9 cellular contexts compared by ENCODE assay signal in genomic region chr5:10595305-10595677, GRCh38. TPM values are rescaled to one million over a fixed set of nuclear protein-coding genes. Genes with fewer than 3 reads are reported as not detected.
DNase-seq lines count a peak whose midpoint lies in the region; ATAC-seq, FAIRE-seq and TF ChIP-seq lines count a peak whose summit lies in the region.
"Had no signal": no experiment of that assay in that cellular context is flagged by ENCODE, and none has a peak within 500 bp of the region (broad histone marks: within the 10 kb centered on the region; RNA-seq: fewer than 3 reads in every experiment).

No MANE protein-coding gene starts in this region.

- peak overlapping the region in 1 of 2 donors; percentile 48 for H3K9ac ChIP-seq in kidney (ENCODE audit: low read length in 2 of 2)

- H3K4me3 ChIP-seq in kidney (ENCODE audit: low read length in 2 of 2) = peak overlapping the region; percentile 5 to 42
- H3K4me3 ChIP-seq in H7 (ENCODE audit: insufficient read depth, low read depth, low read length) = no peak overlapping the region

- peak overlapping the region; percentile 56 for H3K4me3 Mint-ChIP-seq in T-helper 1 cell treated with Interleukin-12 subunit alpha and Interleukin-12 subunit beta and Interleukin-4 antibody, amounts not matched to agents 30 μg/mL and 1 μg/mL, for 36 hours
- peak overlapping the region; percentile 67 for H3K4me3 Mint-ChIP-seq in activated naive CD8-positive, alpha-beta T cell treated with anti-CD3 and anti-CD28 coated beads, Interleukin-2, amount 10 ng/mL, durations not matched to agents 7 days and 5 days
- H3K4me3 Mint-ChIP-seq in type B pancreatic cell = no peak overlapping the region

- DNase-seq in T-helper 1 cell (no peak), kidney (no peak), type B pancreatic cell (ENCODE audit: extremely low spot score, unreplicated experiment) (no peak), putamen (ENCODE audit: low spot score) (no peak), NCI-H446 treated with DMSO at 0.1 percent for 48 hours (lab: John Stamatoyannopoulos, UW) (no peak), H7 (no peak)
- DNase-seq in activated naive CD8-positive, alpha-beta T cell treated with anti-CD3 and anti-CD28 coated beads, Interleukin-2, amount 10 ng/mL, durations not matched to agents 7 days and 5 days = no peak

- H3K27ac Mint-ChIP-seq in T-helper 1 cell treated with Interleukin-12 subunit alpha and Interleukin-12 subunit beta and Interleukin-4 antibody, amounts not matched to agents 30 μg/mL and 1 μg/mL, for 36 hours = no peak overlapping the region
- H3K27ac Mint-ChIP-seq in activated naive CD8-positive, alpha-beta T cell treated with anti-CD3 and anti-CD28 coated beads, Interleukin-2, amount 10 ng/mL, durations not matched to agents 7 days and 5 days = no peak overlapping the region
- H3K27ac Mint-ChIP-seq in type B pancreatic cell = peak overlapping the region; percentile 77

- H3K27me3 ChIP-seq in H7 (ENCODE audit: control insufficient read depth, insufficient read depth, low read length) = no peaks in the 10 kb centered on the region

- peaks cover 26% of the 10 kb centered on the region for H3K36me3 Mint-ChIP-seq in T-helper 1 cell treated with Interleukin-12 subunit alpha and Interleukin-12 subunit beta and Interleukin-4 antibody, amounts not matched to agents 30 μg/mL and 1 μg/mL, for 36 hours (ENCODE audit: low read depth)
- peaks cover 12% of the 10 kb centered on the region for H3K36me3 Mint-ChIP-seq in activated naive CD8-positive, alpha-beta T cell treated with anti-CD3 and anti-CD28 coated beads, Interleukin-2, amount 10 ng/mL, durations not matched to agents 7 days and 5 days
- no peaks in the 10 kb centered on the region for H3K36me3 Mint-ChIP-seq in type B pancreatic cell

- peaks cover 9 to 13% of the 10 kb centered on the region in 2 donors for H3K4me1 ChIP-seq in kidney (ENCODE audit: control insufficient read depth in 1 of 2, insufficient read depth in 1 of 2, low read depth in 1 of 2, low read length in 2 of 2)

- FAIRE-seq in kidney (lab: Jason Lieb, UNC) = no peak

- H3K9me3 Mint-ChIP-seq in T-helper 1 cell treated with Interleukin-12 subunit alpha and Interleukin-12 subunit beta and Interleukin-4 antibody, amounts not matched to agents 30 μg/mL and 1 μg/mL, for 36 hours = peaks cover 6% of the 10 kb centered on the region
- H3K9me3 Mint-ChIP-seq in activated naive CD8-positive, alpha-beta T cell treated with anti-CD3 and anti-CD28 coated beads, Interleukin-2, amount 10 ng/mL, durations not matched to agents 7 days and 5 days = peaks cover 2% of the 10 kb centered on the region
- no peaks in the 10 kb centered on the region for H3K9me3 Mint-ChIP-seq in type B pancreatic cell

- no peaks in the 10 kb centered on the region for H3K9me3 ChIP-seq in kidney (ENCODE audit: control insufficient read depth in 1 of 2, low read length in 2 of 2)

- H3K36me3 ChIP-seq in kidney (ENCODE audit: control insufficient read depth in 1 of 2, insufficient read depth in 2 of 2, low read length in 2 of 2) (no peaks in the 10 kb centered on the region), H7 (replicated peaks; ENCODE audit: control insufficient read depth, insufficient read depth, low read length) (no peaks in the 10 kb centered on the region; the same call in 1 of the 2 replicates)

- TF ChIP-seq CTCF in kidney (IDR thresholded peaks at IDR 0.05; ENCODE audit: borderline replicate concordance, extremely low read depth, insufficient read depth) (no peak), type B pancreatic cell (conservative IDR thresholded peaks at IDR 0.05) (no peak)

- H3K27ac ChIP-seq in kidney (ENCODE audit: low read depth in 2 of 2, low read length in 2 of 2) = peak overlapping the region; percentile 43 to 84

- intact Hi-C loops in kidney (cut with DNase I) = no loop called here

- no peaks in the 10 kb centered on the region for H3K27me3 Mint-ChIP-seq in T-helper 1 cell treated with Interleukin-12 subunit alpha and Interleukin-12 subunit beta and Interleukin-4 antibody, amounts not matched to agents 30 μg/mL and 1 μg/mL, for 36 hours (ENCODE audit: low read depth)
- peaks cover 5% of the 10 kb centered on the region for H3K27me3 Mint-ChIP-seq in activated naive CD8-positive, alpha-beta T cell treated with anti-CD3 and anti-CD28 coated beads, Interleukin-2, amount 10 ng/mL, durations not matched to agents 7 days and 5 days
- no peaks in the 10 kb centered on the region for H3K27me3 Mint-ChIP-seq in type B pancreatic cell

- peaks cover 62% of the 10 kb centered on the region for H3K4me1 Mint-ChIP-seq in T-helper 1 cell treated with Interleukin-12 subunit alpha and Interleukin-12 subunit beta and Interleukin-4 antibody, amounts not matched to agents 30 μg/mL and 1 μg/mL, for 36 hours (ENCODE audit: low read depth)
- peaks cover 18% of the 10 kb centered on the region for H3K4me1 Mint-ChIP-seq in activated naive CD8-positive, alpha-beta T cell treated with anti-CD3 and anti-CD28 coated beads, Interleukin-2, amount 10 ng/mL, durations not matched to agents 7 days and 5 days
- peaks cover 19% of the 10 kb centered on the region for H3K4me1 Mint-ChIP-seq in type B pancreatic cell (ENCODE audit: unreplicated experiment)

- POLR2A ChIA-PET in activated naive CD8-positive, alpha-beta T cell treated with anti-CD3 and anti-CD28 coated beads, Interleukin-2, amount 10 ng/mL, durations not matched to agents 7 days and 5 days (lab: Charles Lee) = no interaction called here

- no peak for ATAC-seq in activated naive CD8-positive, alpha-beta T cell treated with anti-CD3 and anti-CD28 coated beads, Interleukin-2, amount 10 ng/mL, durations not matched to agents 7 days and 5 days (ENCODE audit: low read depth)

RNA-seq across cellular contexts. Expression of gene ANKRD33B, which starts 31.4 kb away (rescaled TPM):
- 1 to 10 TPM; 4.4 to 4.8 TPM for total RNA-seq in activated naive CD8-positive, alpha-beta T cell treated with anti-CD3 and anti-CD28 coated beads, Interleukin-2, amount 10 ng/mL, durations not matched to agents 7 days and 5 days
- total RNA-seq in kidney (20.3 TPM), type B pancreatic cell (ENCODE audit: low replicate concordance) (3.4 and 5.4 TPM in 2 replicates)
- 4.8 TPM for polyA plus RNA-seq in kidney (ENCODE audit: insufficient read depth, low read depth, low replicate concordance)
- total RNA-seq in H7 (2014; rRNA removed; shearing (Covaris generic)) = 1.1 and 1.6 TPM in 2 replicates
- total RNA-seq: HT-29 had no signal
